ENCODE assay signal across 8 cellular contexts in the genomic region with DNA sequence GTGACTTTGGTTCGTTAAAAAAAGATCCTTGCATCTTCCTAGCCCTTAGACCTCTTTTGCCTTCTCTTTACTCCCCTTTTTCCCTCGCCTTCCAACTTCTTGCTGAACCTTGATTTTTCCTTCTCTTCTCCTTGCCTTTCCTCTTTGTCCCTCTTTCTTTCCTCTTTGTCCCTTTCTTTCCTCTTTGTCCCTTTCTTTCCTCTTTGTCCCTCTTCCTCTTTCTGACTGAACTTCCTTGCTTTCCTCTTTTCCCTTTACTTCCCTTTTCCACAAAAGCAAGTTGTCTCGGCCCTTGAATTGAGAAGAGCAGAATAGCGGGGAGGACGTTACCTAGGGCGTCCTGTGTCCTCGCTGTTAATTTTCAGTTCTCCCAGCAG. TPM values are rescaled to one million over a fixed set of nuclear protein-coding genes. Genes with fewer than 3 reads are reported as not detected.
DNase-seq lines count a peak whose midpoint lies in the region; ATAC-seq and TF ChIP-seq lines count a peak whose summit lies in the region.

No MANE protein-coding gene starts in this region.

- peaks cover 23 to 26% of the 10 kb centered on the region in 2 donors for H3K36me3 Mint-ChIP-seq in activated naive CD4-positive, alpha-beta T cell treated with anti-CD3 and anti-CD28 coated beads, Interleukin-2, amount 50 U/mL, for 72 hours

- H3K4me1 ChIP-seq in cardiac muscle cell (ENCODE audit: low read depth): peaks cover 12% of the 10 kb centered on the region
- peaks cover 0 to 10% (median 0%) of the 10 kb centered on the region in 4 donors for H3K4me1 ChIP-seq in right lobe of liver
- no peaks in the 10 kb centered on the region for H3K4me1 ChIP-seq in urinary bladder (ENCODE audit: insufficient read depth)

- H3K4me3 ChIP-seq in cardiac muscle cell (peak overlapping the region; percentile 81), right lobe of liver (peak overlapping the region; percentile 72 to 80 (median 79)), urinary bladder (ENCODE audit: low read depth, low read length) (peak overlapping the region; percentile 82)

- intact Hi-C loops in cardiac septum (cut with DNase I) (loop anchor here (1.0 to 10.0 kb wide), 6 partner anchors 61 to 689 kb away; partner anchors contain the start of gene FOCAD), right lobe of liver (cut with DNase I) (loop anchor here in 1 of 2 donors (10.0 kb wide), 1 partner anchor 321 kb away; no protein-coding TSS in a partner anchor)

- H3K9me3 Mint-ChIP-seq in activated naive CD4-positive, alpha-beta T cell treated with anti-CD3 and anti-CD28 coated beads, Interleukin-2, amount 50 U/mL, for 72 hours: no peaks in the 10 kb centered on the region

- no peak for DNase-seq in cardiac muscle cell (ENCODE audit: low read depth in 1 of 2, low spot score in 1 of 2)
- DNase-seq in cardiac septum (ENCODE audit: low spot score): no peak
- DNase-seq in activated naive CD4-positive, alpha-beta T cell treated with anti-CD3 and anti-CD28 coated beads, Interleukin-2, amount 50 U/mL, for 72 hours (ENCODE audit: low spot score in 2 of 2): no peak
- no peak for DNase-seq in right lobe of liver
- no peak for DNase-seq in iPS-NIHi7 (ENCODE audit: extremely low spot score)
- no peak for DNase-seq in GM13977 (ENCODE audit: low spot score)

- H3K27me3 ChIP-seq in cardiac muscle cell: peaks cover 2% of the 10 kb centered on the region
- no peaks in the 10 kb centered on the region for H3K27me3 ChIP-seq in right lobe of liver

- H3K36me3 ChIP-seq in cardiac muscle cell (no peaks in the 10 kb centered on the region), right lobe of liver (no peaks in the 10 kb centered on the region), urinary bladder (ENCODE audit: insufficient read depth) (no peaks in the 10 kb centered on the region)

- no peak for ATAC-seq in activated naive CD4-positive, alpha-beta T cell treated with anti-CD3 and anti-CD28 coated beads, Interleukin-2, amount 50 U/mL, for 72 hours
- no peak for ATAC-seq in right lobe of liver
- no peak for ATAC-seq in HG02642 (IDR thresholded peaks at IDR 0.05; ENCODE audit: poor library complexity, unreplicated experiment)

- H3K27ac Mint-ChIP-seq in activated naive CD4-positive, alpha-beta T cell treated with anti-CD3 and anti-CD28 coated beads, Interleukin-2, amount 50 U/mL, for 72 hours: peak overlapping the region; percentile 89 to 93

- TF ChIP-seq POLR2A in right lobe of liver (IDR thresholded peaks at IDR 0.05): no peak

- in situ Hi-C loops in GM13977 (cut with MboI; ENCODE audit: low pct_unique_long_range_greater_than_20kb, low sequenced_read_pairs, unreplicated experiment): loop anchor here (10.0 kb wide), 3 partner anchors 269 to 699 kb away; no protein-coding TSS in a partner anchor

- H3K27ac ChIP-seq in cardiac muscle cell (no peak overlapping the region), right lobe of liver (no peak overlapping the region), urinary bladder (ENCODE audit: low read depth) (no peak overlapping the region)

- TF ChIP-seq CTCF in cardiac muscle cell (IDR thresholded peaks at IDR 0.05; ENCODE audit: low read depth, low read length) (no peak), right lobe of liver (IDR thresholded peaks at IDR 0.05) (no peak), GM13977 (IDR thresholded peaks at IDR 0.05; ENCODE audit: extremely low read depth, insufficient read depth, missing control alignments) (no peak)

- no peaks in the 10 kb centered on the region for H3K9me3 ChIP-seq in cardiac muscle cell (ENCODE audit: low read depth)
- H3K9me3 ChIP-seq in right lobe of liver: no peaks in the 10 kb centered on the region

- 2% methylated on average over 7 of the region's 7 CpGs for WGBS in right lobe of liver (ENCODE audit: insufficient coverage, low coverage, low lambda C conversion rate, missing lambda C conversion rate)
- 20% methylated on average over 7 of the region's 7 CpGs for WGBS in urinary bladder

RNA-seq across cellular contexts. Expression of gene MLLT3, which starts 1.4 kb away (rescaled TPM):
- total RNA-seq in cardiac muscle cell (44.6 and 58.3 TPM in 2 replicates), cardiac septum (13.3 TPM), right lobe of liver (1 to 10 TPM in 3 of 6 experiments, under 1 TPM in 3; 0.43 to 2.5 (median 1.2) TPM), urinary bladder (39.4 TPM)
- polyA plus RNA-seq in cardiac muscle cell (40.0 and 51.5 TPM in 2 replicates), urinary bladder (14.5 TPM)
- total RNA-seq in activated naive CD4-positive, alpha-beta T cell treated with anti-CD3 and anti-CD28 coated beads, Interleukin-2, amount 50 U/mL, for 72 hours: 10 to 100 TPM; 43.6 to 54.6 TPM
